Comparison of ENCODE assay signal across 19 cellular contexts in the genomic region with DNA sequence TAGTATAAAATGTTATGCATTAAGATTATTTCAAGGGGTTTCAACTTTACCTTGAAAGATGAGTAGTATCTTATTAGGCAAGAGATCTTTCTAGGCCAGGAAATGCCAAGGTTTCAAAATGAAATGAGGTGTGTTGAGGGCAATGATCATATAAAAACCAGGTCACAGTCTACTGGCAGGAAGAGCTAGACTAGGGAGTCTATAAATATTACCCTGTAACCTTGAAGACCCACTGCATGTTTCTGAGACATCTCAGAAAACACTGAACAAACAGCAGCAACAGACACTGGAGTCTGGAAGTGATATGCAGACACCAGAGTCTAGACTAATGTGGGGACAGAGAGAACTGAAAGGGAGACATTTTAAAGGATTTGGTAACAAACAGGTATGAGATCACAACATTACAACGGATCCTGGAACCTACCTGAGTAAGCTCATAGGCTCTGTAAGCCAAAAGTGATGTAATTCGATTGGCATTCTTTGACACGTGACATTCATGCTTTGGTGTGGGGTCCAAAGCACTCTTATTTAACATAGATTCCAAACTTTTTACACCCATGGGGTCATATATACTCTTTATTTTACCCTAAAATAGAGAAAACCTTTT. TPM values are rescaled to one million over a fixed set of nuclear protein-coding genes. Genes with fewer than 3 reads are reported as not detected.
DNase-seq lines count a peak whose midpoint lies in the region; ATAC-seq lines count a peak whose summit lies in the region.
"Had no signal": no experiment of that assay in that cellular context is flagged by ENCODE, and none has a peak within 500 bp of the region (broad histone marks: within the 10 kb centered on the region; RNA-seq: fewer than 3 reads in every experiment).

No MANE protein-coding gene starts in this region.

- H3K4me2 ChIP-seq in neuronal stem cell (ENCODE audit: insufficient read depth, low read length, poor library complexity, severe bottlenecking) (no peak overlapping the region), mesenchymal stem cell (ENCODE audit: low read length, poor library complexity, severe bottlenecking) (no peak overlapping the region)
- H3K4me2 ChIP-seq: PC-9 had no signal

- no peak overlapping the region for H3K4me3 ChIP-seq in CD8-positive, alpha-beta memory T cell (ENCODE audit: low read length)
- H3K4me3 ChIP-seq in neuronal stem cell (ENCODE audit: low read length in 2 of 2) = no peak overlapping the region
- no peak overlapping the region for H3K4me3 ChIP-seq in mesenchymal stem cell (ENCODE audit: insufficient read depth in 1 of 2, low read depth in 1 of 2, low read length in 2 of 2)
- H3K4me3 ChIP-seq: left ventricle myocardium inferior, PC-9, SK-N-MC had no signal

- ATAC-seq in activated T-helper 17 cell treated with anti-CD3 and anti-CD28 coated beads, Interleukin-2, amount 50 U/mL, for 72 hours (replicated peaks) = peak; percentile 55
- ATAC-seq in GM18519 (IDR thresholded peaks at IDR 0.05; ENCODE audit: low FRiP score, unreplicated experiment) (no peak), GM18498 (IDR thresholded peaks at IDR 0.05; ENCODE audit: unreplicated experiment) (no peak)

- H3K27me3 Mint-ChIP-seq in CD8-positive, alpha-beta memory T cell = no peaks in the 10 kb centered on the region
- no peaks in the 10 kb centered on the region for H3K27me3 Mint-ChIP-seq in activated T-helper 17 cell treated with anti-CD3 and anti-CD28 coated beads, Interleukin-2, amount 50 U/mL, for 72 hours

- H3K9ac ChIP-seq in neuronal stem cell (ENCODE audit: low read depth, low read length, poor library complexity) (no peak overlapping the region), mesenchymal stem cell (ENCODE audit: low read length) (no peak overlapping the region)

- H2BK5ac ChIP-seq in neuronal stem cell (ENCODE audit: low read length) (no peak overlapping the region), mesenchymal stem cell (ENCODE audit: low read depth, low read length, poor library complexity, severe bottlenecking) (no peak overlapping the region)

- no peaks in the 10 kb centered on the region for H3K4me1 ChIP-seq in CD8-positive, alpha-beta memory T cell (ENCODE audit: insufficient read depth, low read length)
- no peaks in the 10 kb centered on the region for H3K4me1 ChIP-seq in neuronal stem cell (ENCODE audit: control insufficient read depth in 2 of 2, insufficient read depth in 1 of 2, low read depth in 1 of 2, low read length in 2 of 2)
- no peaks in the 10 kb centered on the region for H3K4me1 ChIP-seq in mesenchymal stem cell (ENCODE audit: control insufficient read depth, insufficient read depth, low read depth, low read length)
- H3K4me1 ChIP-seq: left ventricle myocardium inferior had no signal

- H2BK120ac ChIP-seq in neuronal stem cell (ENCODE audit: low read depth, low read length) (no peak overlapping the region), mesenchymal stem cell (ENCODE audit: low read depth, low read length) (no peak overlapping the region)

- peaks cover 30 to 82% (median 35%) of the 10 kb centered on the region in 3 donors for H3K36me3 Mint-ChIP-seq in CD8-positive, alpha-beta memory T cell
- H3K36me3 Mint-ChIP-seq in activated T-helper 17 cell treated with anti-CD3 and anti-CD28 coated beads, Interleukin-2, amount 50 U/mL, for 72 hours (ENCODE audit: low read depth) = peaks cover 99% of the 10 kb centered on the region

- POLR2A ChIA-PET in CD8-positive, alpha-beta memory T cell (lab: Charles Lee) = no interaction called here

- H2AFZ ChIP-seq in neuronal stem cell (ENCODE audit: low read length) (no peak overlapping the region), mesenchymal stem cell (ENCODE audit: low read depth, low read length) (no peak overlapping the region)
- H2AFZ ChIP-seq: PC-9 had no signal

- H3K14ac ChIP-seq in neuronal stem cell (ENCODE audit: low read length) = no peak overlapping the region
- no peak overlapping the region for H3K14ac ChIP-seq in mesenchymal stem cell (ENCODE audit: low read length in 2 of 2)

- H3K4me3 Mint-ChIP-seq in CD8-positive, alpha-beta memory T cell = peak overlapping the region in 2 of 7 donors; percentile 3 to 35
- no peak overlapping the region for H3K4me3 Mint-ChIP-seq in activated T-helper 17 cell treated with anti-CD3 and anti-CD28 coated beads, Interleukin-2, amount 50 U/mL, for 72 hours
- H3K4me3 Mint-ChIP-seq: activated T-cell treated with anti-CD3 and anti-CD28 coated beads, Interleukin-2, amount 50 U/mL, for 4 hours had no signal

- no peaks in the 10 kb centered on the region for H3K79me1 ChIP-seq in neuronal stem cell (ENCODE audit: low read depth, low read length)
- peaks cover 17% of the 10 kb centered on the region for H3K79me1 ChIP-seq in mesenchymal stem cell (replicated peaks; ENCODE audit: low read length, poor library complexity, severe bottlenecking)

- no peak overlapping the region for H2BK15ac ChIP-seq in neuronal stem cell (ENCODE audit: low read length)
- no peak overlapping the region for H2BK15ac ChIP-seq in mesenchymal stem cell (ENCODE audit: low read depth, poor library complexity, severe bottlenecking)

- H4K91ac ChIP-seq in neuronal stem cell (ENCODE audit: low read depth, low read length, poor library complexity) = no peak overlapping the region
- H4K91ac ChIP-seq in mesenchymal stem cell (ENCODE audit: low read length) = no peak overlapping the region

- DNase-seq in AG08395 (ENCODE audit: low spot score) (peak; percentile 15), iPS-NIHi11 (ENCODE audit: low spot score) (peak; percentile 11), neuronal stem cell (ENCODE audit: low spot score) (no peak), mesenchymal stem cell (no peak)
- DNase-seq in CD8-positive, alpha-beta memory T cell = peak in 1 of 5 donors; percentile 23
- DNase-seq: activated CD4-positive, alpha-beta T cell treated with anti-CD3 and anti-CD28 coated beads for 1 hour; activated T-cell treated with anti-CD3 and anti-CD28 coated beads, Interleukin-2, amount 50 U/mL, for 4 hours; Calu3; GOT3; KG1; left ventricle myocardium inferior; NCI-H69; PC-9; posterior cingulate gyrus; stimulated activated CD4-positive, alpha-beta T cell treated with anti-CD3 and anti-CD28 coated beads, Interleukin-4, amount 100 ng/mL, for 1 hour had no signal

- H3K27ac ChIP-seq in CD8-positive, alpha-beta memory T cell (ENCODE audit: low read depth, low read length) = no peak overlapping the region
- H3K27ac ChIP-seq in neuronal stem cell (replicated peaks; ENCODE audit: low read length) = no peak overlapping the region
- H3K27ac ChIP-seq in mesenchymal stem cell (ENCODE audit: low read length, poor library complexity, severe bottlenecking) = no peak overlapping the region
- H3K27ac ChIP-seq: left ventricle myocardium inferior, PC-9, SK-N-MC had no signal

- no peaks in the 10 kb centered on the region for H3K9me3 ChIP-seq in CD8-positive, alpha-beta memory T cell (ENCODE audit: low read length)
- H3K9me3 ChIP-seq in neuronal stem cell (replicated peaks in 1 of 2; ENCODE audit: control insufficient read depth in 2 of 2, insufficient read depth in 1 of 2, low read depth in 1 of 2, low read length in 2 of 2) = no peaks in the 10 kb centered on the region
- no peaks in the 10 kb centered on the region for H3K9me3 ChIP-seq in mesenchymal stem cell (ENCODE audit: control insufficient read depth, low read length)
- H3K9me3 ChIP-seq: left ventricle myocardium inferior had no signal

- CTCF ChIA-PET in CD8-positive, alpha-beta memory T cell (lab: Charles Lee) = interaction anchor here (1.0 kb wide), 3 partner anchors 10 to 321 kb away, joined by 3 to 4 read pairs (median 4); a partner anchor contains a TSS

- H3K18ac ChIP-seq in neuronal stem cell (ENCODE audit: low read length) = no peak overlapping the region
- no peak overlapping the region for H3K18ac ChIP-seq in mesenchymal stem cell (ENCODE audit: low read depth in 1 of 2, low read length in 2 of 2)

- no CpG with 5 or more reads among the region's 3 CpGs for WGBS in neuronal stem cell (ENCODE audit: extremely low coverage in 2 of 2, insufficient read length in 2 of 2, insufficient replicate concordance in 1 of 2), 2 donors
- WGBS in mesenchymal stem cell = 100% methylated on average over 3 of the region's 3 CpGs

- H2BK12ac ChIP-seq in neuronal stem cell (ENCODE audit: low read length) (no peak overlapping the region), mesenchymal stem cell (ENCODE audit: low read length in 2 of 2) (no peak overlapping the region)

- H3K36me3 ChIP-seq in CD8-positive, alpha-beta memory T cell (ENCODE audit: insufficient read depth, low read length) = peaks cover 33% of the 10 kb centered on the region
- peaks cover 14 to 99% of the 10 kb centered on the region in 2 donors for H3K36me3 ChIP-seq in neuronal stem cell (replicated peaks in 1 of 2; ENCODE audit: control insufficient read depth in 2 of 2, insufficient read depth in 2 of 2, low read length in 2 of 2)
- H3K36me3 ChIP-seq in mesenchymal stem cell (ENCODE audit: control insufficient read depth in 1 of 2, insufficient read depth in 2 of 2, low read depth in 1 of 2, low read length in 2 of 2) = peaks cover 28 to 97% of the 10 kb centered on the region in 2 experiments

- H4K8ac ChIP-seq in neuronal stem cell (ENCODE audit: low read depth, low read length) (no peak overlapping the region), mesenchymal stem cell (ENCODE audit: low read length) (no peak overlapping the region)

- H3K9me3 Mint-ChIP-seq in CD8-positive, alpha-beta memory T cell = no peaks in the 10 kb centered on the region
- no peaks in the 10 kb centered on the region for H3K9me3 Mint-ChIP-seq in activated T-helper 17 cell treated with anti-CD3 and anti-CD28 coated beads, Interleukin-2, amount 50 U/mL, for 72 hours
- H3K9me3 Mint-ChIP-seq: activated T-cell treated with anti-CD3 and anti-CD28 coated beads, Interleukin-2, amount 50 U/mL, for 4 hours had no signal

- H3K23ac ChIP-seq in neuronal stem cell (ENCODE audit: low read depth, low read length, poor library complexity) = no peak overlapping the region
- no peak overlapping the region for H3K23ac ChIP-seq in mesenchymal stem cell (ENCODE audit: low read length in 2 of 2)

- H3K27me3 ChIP-seq in CD8-positive, alpha-beta memory T cell (ENCODE audit: insufficient read depth, low read length, poor library complexity, severe bottlenecking) = no peaks in the 10 kb centered on the region
- H3K27me3 ChIP-seq in neuronal stem cell (ENCODE audit: control insufficient read depth in 3 of 3, insufficient read depth in 3 of 3, low read depth in 1 of 3, low read length in 3 of 3) = no peaks in the 10 kb centered on the region
- no peaks in the 10 kb centered on the region for H3K27me3 ChIP-seq in mesenchymal stem cell (ENCODE audit: control insufficient read depth in 1 of 2, insufficient read depth in 1 of 2, low read length in 2 of 2)

- H2AK5ac ChIP-seq in neuronal stem cell (ENCODE audit: low read depth, low read length) = no peak overlapping the region
- no peak overlapping the region for H2AK5ac ChIP-seq in mesenchymal stem cell (ENCODE audit: low read length, severe bottlenecking)

- H3K4ac ChIP-seq in neuronal stem cell (ENCODE audit: low read length) = no peak overlapping the region
- no peak overlapping the region for H3K4ac ChIP-seq in mesenchymal stem cell (ENCODE audit: low read depth in 1 of 2, low read length in 2 of 2)

- peak overlapping the region; percentile 13 to 95 (median 75) for H3K27ac Mint-ChIP-seq in CD8-positive, alpha-beta memory T cell
- peak overlapping the region; percentile 24 for H3K27ac Mint-ChIP-seq in activated T-helper 17 cell treated with anti-CD3 and anti-CD28 coated beads, Interleukin-2, amount 50 U/mL, for 72 hours

- peaks cover 34 to 52% (median 45%) of the 10 kb centered on the region in 3 donors for H3K4me1 Mint-ChIP-seq in CD8-positive, alpha-beta memory T cell
- peaks cover 17% of the 10 kb centered on the region for H3K4me1 Mint-ChIP-seq in activated T-helper 17 cell treated with anti-CD3 and anti-CD28 coated beads, Interleukin-2, amount 50 U/mL, for 72 hours

RNA-seq across cellular contexts. Expression of a gene that starts 15.0 kb away (rescaled TPM):
- 10 to 100 TPM; 60.7 to 62.7 TPM for total RNA-seq in CD8-positive, alpha-beta memory T cell
- polyA plus RNA-seq in CD8-positive, alpha-beta memory T cell = 34.7 TPM
- total RNA-seq in activated T-helper 17 cell treated with anti-CD3 and anti-CD28 coated beads, Interleukin-2, amount 50 U/mL, for 72 hours = 10 to 100 TPM; 55.0 to 62.5 TPM
- polyA plus RNA-seq in neuronal stem cell (2013, experiment 1 of 2) = 37.7 TPM
- polyA plus RNA-seq in neuronal stem cell (2013, experiment 2 of 2) = 38.9 TPM
- polyA plus RNA-seq in mesenchymal stem cell (2013, experiment 1 of 2) = 25.1 TPM
- 24.2 TPM for polyA plus RNA-seq in mesenchymal stem cell (2013, experiment 2 of 2)

Comparison
In these comparisons a context has a peak if more than half of its experiments do, and no peak if none do; other contexts are left out.
1. DNase-seq: peak in AG08395 (single experiment) and iPS-NIHi11 (single experiment); none in neuronal stem cell (single experiment) and mesenchymal stem cell (single experiment).